ENCODE assay signal across 9 cellular contexts in the genomic region with DNA sequence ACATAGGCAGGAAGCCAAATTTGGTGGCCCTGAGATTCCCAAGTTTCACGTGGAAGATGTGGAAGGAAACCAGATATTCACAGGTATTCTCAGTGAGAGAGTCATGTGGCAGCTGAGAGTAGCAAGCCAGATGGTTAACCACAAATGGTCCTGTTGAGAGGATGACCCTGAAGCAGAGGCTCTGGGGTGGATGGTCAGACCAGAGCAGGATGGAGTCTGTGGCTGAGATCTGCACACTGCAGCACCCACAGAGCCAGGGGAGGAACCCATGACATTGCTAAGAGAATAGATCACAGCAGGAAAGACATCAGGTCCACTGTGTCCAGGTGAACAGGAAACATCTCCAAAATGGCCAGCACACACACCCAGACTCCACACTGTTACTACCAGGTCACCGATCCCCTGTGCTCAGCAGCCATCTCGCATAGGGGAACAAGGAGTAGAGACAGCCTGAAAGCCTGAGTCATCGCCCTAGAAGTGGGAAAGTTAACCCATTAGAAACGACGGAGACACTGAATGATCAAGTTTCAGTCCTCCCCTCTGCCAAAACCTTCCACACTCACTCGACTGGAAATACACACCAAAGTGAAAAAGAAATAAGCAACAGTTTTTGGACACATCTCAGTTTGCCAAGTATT.
DNase-seq lines count a peak whose midpoint lies in the region; ATAC-seq and TF ChIP-seq lines count a peak whose summit lies in the region.
"Had no signal": no experiment of that assay in that cellular context is flagged by ENCODE, and none has a peak within 500 bp of the region (broad histone marks: within the 10 kb centered on the region; RNA-seq: fewer than 3 reads in every experiment).

No MANE protein-coding gene starts in this region.

- no peaks in the 10 kb centered on the region for H4K20me1 ChIP-seq in OCI-LY3 (ENCODE audit: insufficient read depth, low read length)

- DNase-seq in GM12864 (ENCODE audit: low read depth) = peak; percentile 7
- DNase-seq in GDM1 (lab: John Stamatoyannopoulos, UW) = no peak
- no peak for DNase-seq in coronary artery (ENCODE audit: low spot score)
- DNase-seq in NCI-H345 treated with DMSO at 0.1 percent for 48 hours (lab: John Stamatoyannopoulos, UW; ENCODE audit: unreplicated experiment) = no peak
- DNase-seq: upper lobe of left lung had no signal

- H2AFZ ChIP-seq in OCI-LY3 (ENCODE audit: low read depth, low read length) = peak overlapping the region; percentile 19; the same call in 1 of the 2 replicates

- no peaks in the 10 kb centered on the region for H3K36me3 ChIP-seq in OCI-LY3 (replicated peaks; ENCODE audit: low read depth, low read length)
- H3K36me3 ChIP-seq: upper lobe of left lung had no signal

- 0 out of 2 replicates have a peak overlapping the region, but pooled peaks have one; percentile 14 for H3K9ac ChIP-seq in OCI-LY3 (ENCODE audit: low read length)

- TF ChIP-seq CTCF in GM12864 (IDR thresholded peaks at IDR 0.05; ENCODE audit: low read depth, low read length, missing control alignments) (no peak), OCI-LY3 (IDR thresholded peaks at IDR 0.05; ENCODE audit: low read depth, low read length) (no peak), coronary artery (IDR thresholded peaks at IDR 0.05) (no peak)

- ATAC-seq in GM19351 (IDR thresholded peaks at IDR 0.05; ENCODE audit: unreplicated experiment) = peak; percentile 78
- ATAC-seq in HG02885 (IDR thresholded peaks at IDR 0.05; ENCODE audit: poor library complexity, unreplicated experiment) = peak; percentile 77
- no peak for ATAC-seq in HG03520 (IDR thresholded peaks at IDR 0.05; ENCODE audit: unreplicated experiment)

- H3K79me2 ChIP-seq in OCI-LY3 (ENCODE audit: low read length) = no peaks in the 10 kb centered on the region

- peaks cover 7% of the 10 kb centered on the region for H3K4me1 ChIP-seq in OCI-LY3 (ENCODE audit: low read length)
- H3K4me1 ChIP-seq: upper lobe of left lung had no signal

- H3K27me3 ChIP-seq in OCI-LY3 (ENCODE audit: low read depth, low read length) = peaks cover 31% of the 10 kb centered on the region
- H3K27me3 ChIP-seq: upper lobe of left lung had no signal

- H3K9me3 ChIP-seq in OCI-LY3 (ENCODE audit: insufficient read depth, low read length) = no peaks in the 10 kb centered on the region
- H3K9me3 ChIP-seq: upper lobe of left lung had no signal

- H3K4me2 ChIP-seq in OCI-LY3 (ENCODE audit: low read length) = peak overlapping the region; percentile 69

- H3K4me3 ChIP-seq in GM12864 (ENCODE audit: low read depth, low read length) = no peak overlapping the region; the same call in 1 of the 2 replicates
- peak overlapping the region; percentile 64 for H3K4me3 ChIP-seq in OCI-LY3 (ENCODE audit: low read length)
- H3K4me3 ChIP-seq in coronary artery = no peak overlapping the region
- H3K4me3 ChIP-seq: upper lobe of left lung had no signal

- H3K27ac ChIP-seq in OCI-LY3 (ENCODE audit: low read length) (no peak overlapping the region), coronary artery (no peak overlapping the region)
- H3K27ac ChIP-seq: upper lobe of left lung had no signal
